8 cellular contexts compared by ENCODE assay signal in the genomic region with DNA sequence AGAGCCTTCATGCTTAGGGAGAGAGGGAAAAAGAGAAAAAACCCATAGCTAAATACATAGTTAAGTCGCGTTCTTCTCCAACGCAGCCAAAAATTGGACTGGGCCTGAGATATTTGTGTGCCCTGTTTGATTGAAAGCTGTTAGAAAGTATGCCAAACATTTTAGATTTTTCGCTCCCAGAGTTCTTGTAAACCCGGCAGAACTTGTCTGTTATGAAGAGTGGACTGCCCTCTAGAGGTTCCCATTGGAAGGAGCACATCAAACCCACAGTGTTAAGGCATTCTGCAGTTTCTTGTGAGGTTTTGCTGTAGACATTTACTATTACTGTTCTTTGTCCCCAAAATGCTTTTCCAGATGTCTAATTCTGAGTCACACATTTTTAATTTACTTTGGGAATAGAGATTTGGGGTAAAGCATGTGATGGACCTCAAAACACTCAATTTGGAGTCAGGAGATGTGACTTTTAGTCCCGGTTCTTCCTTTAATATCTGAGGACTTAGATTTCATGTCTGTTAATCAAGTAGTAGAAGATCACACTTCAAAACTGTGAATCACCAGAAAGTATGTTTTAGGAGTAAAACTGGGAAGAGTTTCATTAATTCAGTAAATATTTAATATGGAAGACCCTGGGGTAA.
DNase-seq lines count a peak whose midpoint lies in the region; ATAC-seq, FAIRE-seq and TF ChIP-seq lines count a peak whose summit lies in the region.

No MANE protein-coding gene starts in this region.

- FAIRE-seq in keratinocyte (lab: Jason Lieb, UNC): peak; percentile 90

- no peaks in the 10 kb centered on the region for H3K27me3 ChIP-seq in keratinocyte (ENCODE audit: control insufficient read depth, extremely low read depth, insufficient read depth, low read length)

- H3K36me3 ChIP-seq in keratinocyte (ENCODE audit: control insufficient read depth in 2 of 2, extremely low read depth in 1 of 2, insufficient read depth in 2 of 2, low read length in 2 of 2): no peaks in the 10 kb centered on the region

- no peaks in the 10 kb centered on the region for H3K9me3 ChIP-seq in keratinocyte (ENCODE audit: control insufficient read depth, low read depth, low read length)

- dilution Hi-C loops in keratinocyte (cut with MboI; ENCODE audit: extremely low pct_ligation_motif_present, low sequenced_read_pairs): no loop called here

- peak overlapping the region; percentile 22 for H3K9ac ChIP-seq in keratinocyte (ENCODE audit: control insufficient read depth, extremely low read depth, insufficient read depth, low read length)

- H4K20me1 ChIP-seq in keratinocyte (ENCODE audit: control insufficient read depth, extremely low read depth, insufficient read depth, low read length): no peaks in the 10 kb centered on the region

- no peaks in the 10 kb centered on the region for H3K79me2 ChIP-seq in keratinocyte (ENCODE audit: control insufficient read depth, insufficient read depth, low read length)

- no peaks in the 10 kb centered on the region for H3K9me1 ChIP-seq in keratinocyte (ENCODE audit: control insufficient read depth, extremely low read depth, insufficient read depth, low read length)

- peaks cover 15% of the 10 kb centered on the region for H3K4me1 ChIP-seq in keratinocyte (ENCODE audit: control insufficient read depth, extremely low read depth, insufficient read depth, low read length)

- TF ChIP-seq CTCF in cardiac fibroblast (IDR thresholded peaks at IDR 0.05; ENCODE audit: low read depth, low read length) (peak; percentile 91), keratinocyte (optimal IDR thresholded peaks at IDR 0.05 in 1 of 3, IDR thresholded peaks at IDR 0.05 in 1 of 3, conservative IDR thresholded peaks at IDR 0.05 in 1 of 3; ENCODE audit: extremely low read depth in 1 of 3, insufficient read depth in 2 of 3, low read length in 3 of 3) (peak; percentile 77 to 83 (median 80))

- peak; percentile 5 to 77 (median 59) for DNase-seq in NCI-H1417 (lab: John Stamatoyannopoulos, UW)
- no peak for DNase-seq in NCI-H1417 treated with DMSO at 0.1 percent for 48 hours (lab: John Stamatoyannopoulos, UW)
- peak; percentile 38 for DNase-seq in NCI-H1105 treated with DMSO at 0.1 percent for 48 hours (lab: John Stamatoyannopoulos, UW)
- DNase-seq in T-helper 9 cell: peak; percentile 20
- DNase-seq in cardiac fibroblast (ENCODE audit: low read depth in 2 of 2): peak; percentile 95 to 97
- peak; percentile 63 for DNase-seq in keratinocyte (ENCODE audit: low read depth, low spot score)
- DNase-seq in stimulated activated CD4-positive, alpha-beta T cell treated with anti-CD3 and anti-CD28 coated beads, Interleukin-1b, Interleukin-23, amount 100 ng/mL, for 1 hour (ENCODE audit: low read depth in 2 of 2): peak; percentile 14 to 25

- H3K4me3 ChIP-seq in cardiac fibroblast (replicated peaks in 1 of 2; ENCODE audit: low read depth in 2 of 2, low read length in 2 of 2) (no peak overlapping the region), keratinocyte (ENCODE audit: control insufficient read depth in 2 of 3, extremely low read depth in 1 of 3, insufficient read depth in 2 of 3, low read depth in 1 of 3, low read length in 3 of 3) (peak overlapping the region in 1 of 3 experiments; percentile 12)

- peak; percentile 61 for ATAC-seq in HG02571 (IDR thresholded peaks at IDR 0.05; ENCODE audit: unreplicated experiment)

- peak overlapping the region; percentile 66 for H3K4me2 ChIP-seq in keratinocyte (ENCODE audit: control insufficient read depth, extremely low read depth, insufficient read depth, low read depth, low read length)

- H2AFZ ChIP-seq in keratinocyte (ENCODE audit: control insufficient read depth, low read length): peak overlapping the region; percentile 58

- peak overlapping the region; percentile 58 for H3K27ac ChIP-seq in keratinocyte (ENCODE audit: control insufficient read depth, insufficient read depth, low read length)
